In the genomic region with DNA sequence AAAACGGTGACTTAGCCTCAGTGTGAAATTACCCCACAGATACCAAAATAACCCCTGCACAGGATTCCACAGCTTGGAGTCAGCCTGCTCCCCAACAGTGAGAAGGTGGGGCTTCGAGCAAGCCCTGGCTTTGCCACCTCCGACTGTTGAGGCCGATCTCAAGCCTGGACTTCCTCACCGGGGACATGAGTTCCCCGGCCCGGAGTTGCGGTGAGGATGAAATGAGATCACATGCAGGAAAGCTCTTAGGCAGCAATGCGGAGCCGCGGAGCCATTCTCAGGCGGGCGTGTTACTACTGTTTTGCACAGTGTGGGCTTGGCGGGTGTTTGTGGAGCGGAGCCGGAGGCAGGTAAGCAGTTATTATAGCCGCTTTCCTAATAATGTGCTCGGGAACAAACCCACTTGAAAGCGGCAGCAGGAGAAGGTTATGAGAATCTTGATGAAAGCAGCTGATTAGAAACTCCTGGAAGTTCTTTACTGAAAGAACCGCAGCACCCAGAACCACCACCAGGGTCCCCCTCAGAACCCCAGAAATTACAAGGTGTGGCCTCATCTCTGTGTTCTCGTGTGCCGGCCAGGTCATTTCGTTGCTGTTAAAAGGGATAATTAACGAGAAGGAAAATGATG, we compare ENCODE assay signal across 1 cellular context.
TF ChIP-seq lines count a peak whose summit lies in the region.

No MANE protein-coding gene starts in this region.

TF ChIP-seq in WTC11, 78 proteins besides CTCF, POLR2A, EP300 and RAD21:
- TF ChIP-seq, protein P1, sequence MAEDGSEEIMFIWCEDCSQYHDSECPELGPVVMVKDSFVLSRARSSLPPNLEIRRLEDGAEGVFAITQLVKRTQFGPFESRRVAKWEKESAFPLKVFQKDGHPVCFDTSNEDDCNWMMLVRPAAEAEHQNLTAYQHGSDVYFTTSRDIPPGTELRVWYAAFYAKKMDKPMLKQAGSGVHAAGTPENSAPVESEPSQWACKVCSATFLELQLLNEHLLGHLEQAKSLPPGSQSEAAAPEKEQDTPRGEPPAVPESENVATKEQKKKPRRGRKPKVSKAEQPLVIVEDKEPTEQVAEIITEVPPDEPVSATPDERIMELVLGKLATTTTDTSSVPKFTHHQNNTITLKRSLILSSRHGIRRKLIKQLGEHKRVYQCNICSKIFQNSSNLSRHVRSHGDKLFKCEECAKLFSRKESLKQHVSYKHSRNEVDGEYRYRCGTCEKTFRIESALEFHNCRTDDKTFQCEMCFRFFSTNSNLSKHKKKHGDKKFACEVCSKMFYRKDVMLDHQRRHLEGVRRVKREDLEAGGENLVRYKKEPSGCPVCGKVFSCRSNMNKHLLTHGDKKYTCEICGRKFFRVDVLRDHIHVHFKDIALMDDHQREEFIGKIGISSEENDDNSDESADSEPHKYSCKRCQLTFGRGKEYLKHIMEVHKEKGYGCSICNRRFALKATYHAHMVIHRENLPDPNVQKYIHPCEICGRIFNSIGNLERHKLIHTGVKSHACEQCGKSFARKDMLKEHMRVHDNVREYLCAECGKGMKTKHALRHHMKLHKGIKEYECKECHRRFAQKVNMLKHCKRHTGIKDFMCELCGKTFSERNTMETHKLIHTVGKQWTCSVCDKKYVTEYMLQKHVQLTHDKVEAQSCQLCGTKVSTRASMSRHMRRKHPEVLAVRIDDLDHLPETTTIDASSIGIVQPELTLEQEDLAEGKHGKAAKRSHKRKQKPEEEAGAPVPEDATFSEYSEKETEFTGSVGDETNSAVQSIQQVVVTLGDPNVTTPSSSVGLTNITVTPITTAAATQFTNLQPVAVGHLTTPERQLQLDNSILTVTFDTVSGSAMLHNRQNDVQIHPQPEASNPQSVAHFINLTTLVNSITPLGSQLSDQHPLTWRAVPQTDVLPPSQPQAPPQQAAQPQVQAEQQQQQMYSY (CRISPR knock-in tag; IDR thresholded peaks at IDR 0.05), result peak; percentile 46; the same call in 1 of the 2 replicates
- TF ChIP-seq SMAD3 (CRISPR knock-in tag; IDR thresholded peaks at IDR 0.05; ENCODE audit: borderline replicate concordance), result no peak
TF ChIP-seq in WTC11: peak in this region for 1.
